1 cellular context compared by ENCODE assay signal in the genomic region with DNA sequence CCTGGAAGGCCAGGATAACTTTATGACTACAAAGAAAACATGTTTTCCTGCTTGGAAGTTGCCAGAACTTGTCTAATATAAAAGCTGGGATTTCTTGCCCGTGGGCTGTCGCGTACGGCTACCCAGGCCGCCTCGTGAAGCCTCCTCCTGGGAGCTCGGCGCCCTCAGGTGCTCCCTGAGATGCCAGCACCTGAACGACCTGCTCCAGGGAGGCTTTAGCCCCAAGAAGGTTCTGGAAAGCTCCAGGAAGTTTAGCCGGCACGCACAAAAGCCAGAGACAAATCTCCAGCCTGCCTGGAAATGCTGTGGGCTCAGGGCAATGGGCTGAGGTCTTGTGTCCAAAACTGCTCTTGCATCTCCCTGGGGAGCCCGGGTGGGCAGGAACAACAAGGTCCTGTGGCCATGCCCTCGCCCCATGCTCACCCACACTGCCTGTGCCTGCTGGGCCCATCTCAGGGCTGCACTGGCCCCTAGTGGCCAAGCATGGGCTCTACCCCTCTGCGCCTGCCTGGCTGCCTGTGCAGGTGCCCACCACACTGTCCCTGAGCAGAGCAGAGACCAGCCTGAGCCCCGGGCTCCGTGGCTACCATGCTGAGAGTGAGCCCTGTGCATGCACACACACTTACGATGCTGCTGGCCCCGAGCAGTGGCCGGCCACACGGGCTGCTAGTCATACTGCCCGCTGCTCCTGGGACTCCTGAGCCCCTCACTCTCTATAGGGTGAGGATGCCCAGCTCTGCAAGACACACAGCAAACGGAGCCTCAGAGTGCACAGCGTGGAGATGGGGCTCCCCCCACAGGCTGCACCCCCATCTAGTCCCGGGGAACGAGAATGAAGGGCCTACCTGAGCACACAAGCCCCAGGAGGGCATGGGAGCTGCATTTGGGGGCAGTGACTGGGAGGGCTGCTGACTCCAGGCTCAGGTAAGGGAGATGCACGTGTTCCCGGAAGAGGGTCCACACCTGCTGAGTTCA.
TF ChIP-seq lines count a peak whose summit lies in the region.

No MANE protein-coding gene starts in this region.

TF ChIP-seq in HepG2, 621 proteins besides CTCF, POLR2A, EP300 and RAD21 (continued from another document):
- TF ChIP-seq PATZ1 (CRISPR knock-in tag; IDR thresholded peaks at IDR 0.05) = peak; percentile 36; the same call in 1 of the 2 replicates
- 0 out of 2 replicates have a peak, but pooled peaks have one; percentile 37 for TF ChIP-seq ZNF251 (CRISPR knock-in tag; IDR thresholded peaks at IDR 0.05)
- TF ChIP-seq YY1 (IDR thresholded peaks at IDR 0.05; ENCODE audit: insufficient read depth, insufficient replicate concordance, low read depth, low read length) = peak; percentile 16
- peak; percentile 62; the same call in 1 of the 2 replicates for TF ChIP-seq NRL (CRISPR knock-in tag; IDR thresholded peaks at IDR 0.05; ENCODE audit: borderline replicate concordance)
- peak; percentile 50; the same call in 1 of the 2 replicates for TF ChIP-seq KDM3A (CRISPR knock-in tag; IDR thresholded peaks at IDR 0.05; ENCODE audit: low read depth)
